Comparison of ENCODE assay signal across 15 cellular contexts in the genomic region with DNA sequence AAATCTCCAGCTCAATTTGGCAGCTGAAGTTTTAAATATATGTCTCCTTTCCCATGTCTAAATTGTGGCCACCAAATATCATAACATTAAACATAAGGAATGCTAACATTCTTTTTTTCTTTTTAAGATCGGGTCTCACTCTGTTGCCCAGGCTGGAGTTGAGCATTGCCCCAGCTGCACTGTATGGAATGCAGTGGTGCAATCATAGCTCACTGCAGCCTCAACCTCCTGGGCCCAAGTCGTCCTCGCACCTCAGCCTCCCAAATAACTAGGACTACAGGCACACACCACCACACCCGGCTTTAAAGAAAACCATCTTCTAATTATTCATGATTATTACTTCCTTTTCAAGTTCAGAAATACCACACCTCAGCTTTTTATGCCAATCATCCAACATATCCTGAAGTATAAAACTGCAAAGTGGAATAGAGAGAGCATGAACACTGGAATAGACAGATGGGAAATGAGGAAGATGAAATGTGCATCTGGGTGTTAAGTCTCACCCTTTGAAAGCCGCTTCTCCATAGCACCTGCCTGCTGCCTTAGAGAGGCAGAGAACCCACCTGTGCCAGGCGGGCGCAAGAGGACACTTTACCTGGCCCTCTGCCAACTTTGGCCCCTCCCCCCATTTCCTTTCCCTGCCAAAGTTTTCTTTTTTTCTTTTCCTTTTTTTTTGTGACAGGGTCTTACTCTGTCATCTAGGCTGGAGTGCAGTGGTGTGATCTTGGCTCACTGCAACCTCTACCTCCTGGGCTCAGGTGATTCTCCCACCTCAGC. TPM values are rescaled to one million over a fixed set of nuclear protein-coding genes. Genes with fewer than 3 reads are reported as not detected.
A peak's percentile ranks its signal among the peaks of the same experiment; 100 is the strongest.
DNase-seq lines count a peak whose midpoint lies in the region; ATAC-seq and TF ChIP-seq lines count a peak whose summit lies in the region.
"Had no signal": no experiment of that assay in that cellular context is flagged by ENCODE, and none has a peak within 500 bp of the region (broad histone marks: within the 10 kb centered on the region; RNA-seq: fewer than 3 reads in every experiment).

No MANE protein-coding gene starts in this region.

- H3K4me3 Mint-ChIP-seq in T-cell (no peak overlapping the region), osteocyte (ENCODE audit: unreplicated experiment) (no peak overlapping the region)
- H3K4me3 Mint-ChIP-seq: effector memory CD8-positive, alpha-beta T cell had no signal

- H3K27me3 Mint-ChIP-seq in T-cell (peaks cover 5 to 9% of the 10 kb centered on the region in 2 donors), osteocyte (ENCODE audit: unreplicated experiment) (no peaks in the 10 kb centered on the region)

- H3K27ac Mint-ChIP-seq in T-cell = peak overlapping the region; percentile 46 to 56
- peak overlapping the region; percentile 37 for H3K27ac Mint-ChIP-seq in osteocyte (ENCODE audit: unreplicated experiment)

- no peak for TF ChIP-seq CTCF in osteocyte (IDR thresholded peaks at IDR 0.05)

- H3K4me1 Mint-ChIP-seq in T-cell (peaks cover 23 to 31% (median 28%) of the 10 kb centered on the region in 3 donors), osteocyte (ENCODE audit: unreplicated experiment) (peaks cover 36% of the 10 kb centered on the region)

- DNase-seq in DMS79 treated with DMSO at 0.1 percent for 48 hours (lab: John Stamatoyannopoulos, UW) = peak; percentile 83
- peak; percentile 79 for DNase-seq in NCI-H1105 (lab: John Stamatoyannopoulos, UW)
- DNase-seq in T-cell = no peak
- DNase-seq in osteocyte (ENCODE audit: extremely low spot score, unreplicated experiment) = no peak
- DNase-seq in DMS153 (lab: John Stamatoyannopoulos, UW) = no peak
- no peak for DNase-seq in NCI-H774 (lab: John Stamatoyannopoulos, UW)
- DNase-seq in putamen (ENCODE audit: low spot score) = no peak
- DNase-seq: activated CD4-positive, alpha-beta T cell treated with anti-CD3 and anti-CD28 coated beads for 1 hour; activated effector memory CD4-positive, alpha-beta T cell treated with Interleukin-2 at 50 U/mL for 16 hours; caudate nucleus; effector memory CD8-positive, alpha-beta T cell; KG1; OCI-M1; stimulated activated CD4-positive, alpha-beta T cell treated with anti-CD3 and anti-CD28 coated beads, Interleukin-2, amount 100 ng/mL, for 48 hours had no signal

- POLR2A ChIA-PET in T-cell (lab: Charles Lee) = no interaction called here

- H3K9me3 Mint-ChIP-seq in T-cell (no peaks in the 10 kb centered on the region), osteocyte (ENCODE audit: unreplicated experiment) (no peaks in the 10 kb centered on the region)
- H3K9me3 Mint-ChIP-seq: effector memory CD8-positive, alpha-beta T cell had no signal

- ATAC-seq in T-cell (replicated peaks in 1 of 4) = no peak
- ATAC-seq: effector memory CD8-positive, alpha-beta T cell; lower lobe of right lung had no signal

- H3K36me3 Mint-ChIP-seq in T-cell (no peaks in the 10 kb centered on the region), osteocyte (ENCODE audit: unreplicated experiment) (no peaks in the 10 kb centered on the region)

- CTCF ChIA-PET in T-cell (lab: Charles Lee) = no interaction called here

RNA-seq across cellular contexts. Expression of a gene that starts 2.8 kb away (rescaled TPM):
- total RNA-seq in T-cell = 1 to 10 TPM in 1 of 5 donors, under 1 TPM in 2, not detected in 2; 0.53 to 1.4 (median 0.60) TPM
- 34.8 and 38.1 TPM in 2 replicates for total RNA-seq in osteocyte

Comparison
In these comparisons a context has a peak if more than half of its experiments do, and no peak if none do; other contexts are left out.
1. DNase-seq: peak in DMS79 treated with DMSO at 0.1 percent for 48 hours (single experiment) and NCI-H1105 (single experiment); none in T-cell (0 of 34), osteocyte (single experiment), DMS153 (single experiment), NCI-H774 (single experiment) and putamen (single experiment).
2. RNA of a gene that starts 2.8 kb away (total RNA-seq): 34.8 to 38.1 TPM in osteocyte; 0.53 to 1.4 TPM in T-cell; every median in the first group is over 10 times any median in the second.